11 cellular contexts compared by ENCODE assay signal in the genomic region with DNA sequence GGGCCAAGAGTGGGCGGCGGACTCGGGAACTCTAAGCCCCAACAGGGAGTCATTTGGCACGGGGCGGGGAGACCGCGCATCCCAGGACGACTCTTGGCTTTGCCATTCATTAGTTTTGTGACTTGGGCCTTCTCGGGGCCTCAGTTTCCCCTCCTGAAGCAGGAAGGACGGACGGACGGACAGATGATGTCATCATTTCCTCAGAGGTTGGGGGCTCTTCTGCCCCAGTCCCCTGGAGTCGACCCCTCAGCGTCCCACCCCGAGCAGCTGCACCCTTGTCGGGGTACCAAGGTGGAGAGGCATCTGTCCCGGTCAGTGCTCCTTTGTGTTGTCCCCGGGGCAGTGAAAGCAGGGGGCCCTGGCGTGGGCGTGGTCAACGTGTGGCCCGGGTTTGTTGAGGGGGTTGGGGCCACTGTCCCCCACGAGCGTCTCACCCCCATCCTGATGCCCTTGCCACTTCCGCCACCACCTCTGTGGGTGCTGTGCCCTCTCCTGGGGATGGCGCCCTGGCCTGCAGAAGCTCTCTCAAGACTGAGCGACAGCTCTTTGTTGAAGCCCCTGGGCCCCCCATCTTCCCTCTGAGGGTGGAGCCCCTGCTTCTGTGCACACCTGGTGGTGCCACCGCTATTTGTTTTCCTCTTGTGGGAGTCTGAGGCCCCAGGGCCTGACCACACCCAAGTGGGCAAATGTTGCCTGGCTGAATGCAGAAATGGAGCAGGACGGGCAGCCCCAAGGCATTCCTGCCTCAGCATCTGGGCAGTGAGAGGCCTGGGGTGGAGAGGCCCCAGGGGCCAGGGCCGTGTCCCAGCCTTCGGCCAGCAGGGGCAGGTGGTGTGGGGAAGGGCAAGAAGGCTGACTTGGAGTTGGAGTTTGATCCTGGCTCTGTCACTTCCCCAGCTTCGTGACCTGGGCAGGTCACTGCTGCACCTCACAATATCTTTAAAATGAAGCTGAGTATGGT. TPM values are rescaled to one million over a fixed set of nuclear protein-coding genes. Genes with fewer than 3 reads are reported as not detected.
DNase-seq lines count a peak whose midpoint lies in the region; ATAC-seq and TF ChIP-seq lines count a peak whose summit lies in the region.
"Had no signal": no experiment of that assay in that cellular context is flagged by ENCODE, and none has a peak within 500 bp of the region (broad histone marks: within the 10 kb centered on the region; RNA-seq: fewer than 3 reads in every experiment).

No MANE protein-coding gene starts in this region.

- H3K4me3 ChIP-seq in HEK293 (ENCODE audit: low read depth, low read length) (no peak overlapping the region), kidney epithelial cell (ENCODE audit: low read depth, low read length) (peak overlapping the region; percentile 24)

- POLR2A ChIA-PET in HEK293 (lab: Yijun Ruan, JAX) (no interaction called here), HEK293T (lab: Yijun Ruan, JAX) (no interaction called here)

- no peak overlapping the region for H3K27ac Mint-ChIP-seq in stimulated activated naive B cell treated with anti-CD40 and anti-IgM and Interleukin-4, amounts not matched to agents 10 μg/mL and 1 μg/mL and 100 μg/mL, for 72 hours
- H3K27ac Mint-ChIP-seq: activated T-cell treated with anti-CD3 and anti-CD28 coated beads, Interleukin-2, amount 50 U/mL, for 24 hours had no signal

- no peaks in the 10 kb centered on the region for H3K4me1 ChIP-seq in HEK293 (ENCODE audit: control insufficient read depth, insufficient read depth, low read length)

- H3K27me3 Mint-ChIP-seq in stimulated activated naive B cell treated with anti-CD40 and anti-IgM and Interleukin-4, amounts not matched to agents 10 μg/mL and 1 μg/mL and 100 μg/mL, for 72 hours: peaks cover 51 to 71% of the 10 kb centered on the region in 2 donors

- peaks cover 4 to 7% of the 10 kb centered on the region in 2 donors for H3K4me1 Mint-ChIP-seq in stimulated activated naive B cell treated with anti-CD40 and anti-IgM and Interleukin-4, amounts not matched to agents 10 μg/mL and 1 μg/mL and 100 μg/mL, for 72 hours

- 0 out of 2 replicates have a peak overlapping the region, but pooled peaks have one; percentile 16 for H3K27ac ChIP-seq in HEK293 (ENCODE audit: extremely low read depth, low read depth, low read length)
- H3K27ac ChIP-seq in caudate nucleus (ENCODE audit: low read depth, low read length): peak overlapping the region; percentile 21

- peak overlapping the region; percentile 20 to 46 for H3K4me3 Mint-ChIP-seq in stimulated activated naive B cell treated with anti-CD40 and anti-IgM and Interleukin-4, amounts not matched to agents 10 μg/mL and 1 μg/mL and 100 μg/mL, for 72 hours
- H3K4me3 Mint-ChIP-seq: activated T-cell treated with anti-CD3 and anti-CD28 coated beads, Interleukin-2, amount 50 U/mL, for 24 hours had no signal

- CTCF ChIA-PET in HEK293 (lab: Yijun Ruan, JAX) (no interaction called here), HEK293T (lab: Yijun Ruan, JAX) (no interaction called here)

- no peaks in the 10 kb centered on the region for H3K36me3 Mint-ChIP-seq in stimulated activated naive B cell treated with anti-CD40 and anti-IgM and Interleukin-4, amounts not matched to agents 10 μg/mL and 1 μg/mL and 100 μg/mL, for 72 hours

- no peaks in the 10 kb centered on the region for H3K9me3 Mint-ChIP-seq in stimulated activated naive B cell treated with anti-CD40 and anti-IgM and Interleukin-4, amounts not matched to agents 10 μg/mL and 1 μg/mL and 100 μg/mL, for 72 hours
- H3K9me3 Mint-ChIP-seq: activated T-cell treated with anti-CD3 and anti-CD28 coated beads, Interleukin-2, amount 50 U/mL, for 24 hours had no signal

- H3K36me3 ChIP-seq in HEK293 (ENCODE audit: control insufficient read depth in 2 of 2, insufficient read depth in 1 of 2, low read length in 2 of 2) (no peaks in the 10 kb centered on the region), kidney epithelial cell (ENCODE audit: control insufficient read depth, insufficient read depth, low read length) (no peaks in the 10 kb centered on the region)

- H3K27me3 ChIP-seq in kidney epithelial cell (ENCODE audit: control insufficient read depth, insufficient read depth, low read length): peaks cover 2% of the 10 kb centered on the region

- TF ChIP-seq CTCF in HEK293 (tag by site-specific recombination; IDR thresholded peaks at IDR 0.05) (no peak), kidney epithelial cell (IDR thresholded peaks at IDR 0.05; ENCODE audit: insufficient read depth, low read length, poor library complexity, severe bottlenecking) (no peak)

- ATAC-seq in stimulated activated naive B cell treated with anti-CD40 and anti-IgM and Interleukin-4, amounts not matched to agents 10 μg/mL and 1 μg/mL and 100 μg/mL, for 72 hours (replicated peaks): no peak
- ATAC-seq in GM18498 (IDR thresholded peaks at IDR 0.05; ENCODE audit: unreplicated experiment) (no peak), HG02852 (IDR thresholded peaks at IDR 0.05; ENCODE audit: unreplicated experiment) (no peak)

- DNase-seq in caudate nucleus (lab: John Stamatoyannopoulos, UW) (no peak), kidney epithelial cell (ENCODE audit: low read depth) (no peak), HEK293T (ENCODE audit: extremely low spot score) (no peak), germinal center (ENCODE audit: low spot score) (no peak)
- no peak for DNase-seq in stimulated activated naive B cell treated with anti-CD40 and anti-IgM and Interleukin-4, amounts not matched to agents 10 μg/mL and 1 μg/mL and 100 μg/mL, for 72 hours
- DNase-seq: activated T-cell treated with anti-CD3 and anti-CD28 coated beads, Interleukin-2, amount 50 U/mL, for 24 hours; NCI-H510A had no signal

- no peaks in the 10 kb centered on the region for H3K9me3 ChIP-seq in HEK293 (ENCODE audit: control insufficient read depth, insufficient read depth, low read depth, low read length)

TF ChIP-seq in HEK293, 187 proteins besides CTCF, POLR2A, EP300 and RAD21:
- TF ChIP-seq ZNF211 (tag by site-specific recombination; IDR thresholded peaks at IDR 0.05; ENCODE audit: low read depth) (no peak), ATF2 (tag by site-specific recombination; IDR thresholded peaks at IDR 0.05; ENCODE audit: low read depth) (peak; percentile 48; the same call in 1 of the 2 replicates)
TF ChIP-seq in HEK293: peak in this region for 1.

TF ChIP-seq in HEK293T, 16 proteins besides CTCF, POLR2A, EP300 and RAD21:
- TF ChIP-seq ELF4 (IDR thresholded peaks at IDR 0.05) (no peak), L3MBTL2 (conservative IDR thresholded peaks at IDR 0.05) (no peak), SUZ12 (IDR thresholded peaks at IDR 0.05) (no peak), FOXK2 (IDR thresholded peaks at IDR 0.05) (no peak), BHLHE40 (IDR thresholded peaks at IDR 0.05; ENCODE audit: borderline replicate concordance) (no peak), CTBP1 (IDR thresholded peaks at IDR 0.05; ENCODE audit: borderline replicate concordance) (no peak), FOXM1 (IDR thresholded peaks at IDR 0.05; ENCODE audit: borderline replicate concordance) (no peak)
- TF ChIP-seq, protein P1, sequence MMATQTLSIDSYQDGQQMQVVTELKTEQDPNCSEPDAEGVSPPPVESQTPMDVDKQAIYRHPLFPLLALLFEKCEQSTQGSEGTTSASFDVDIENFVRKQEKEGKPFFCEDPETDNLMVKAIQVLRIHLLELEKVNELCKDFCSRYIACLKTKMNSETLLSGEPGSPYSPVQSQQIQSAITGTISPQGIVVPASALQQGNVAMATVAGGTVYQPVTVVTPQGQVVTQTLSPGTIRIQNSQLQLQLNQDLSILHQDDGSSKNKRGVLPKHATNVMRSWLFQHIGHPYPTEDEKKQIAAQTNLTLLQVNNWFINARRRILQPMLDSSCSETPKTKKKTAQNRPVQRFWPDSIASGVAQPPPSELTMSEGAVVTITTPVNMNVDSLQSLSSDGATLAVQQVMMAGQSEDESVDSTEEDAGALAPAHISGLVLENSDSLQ (IDR thresholded peaks at IDR 0.05): no peak

RNA-seq across cellular contexts. Expression of gene HHIPL1, which starts 0.9 kb away (rescaled TPM):
- total RNA-seq in kidney epithelial cell: 1.1 and 4.8 TPM in 2 replicates

RNA-seq across cellular contexts. Expression of gene CYP46A1, which starts 38.3 kb away (rescaled TPM):
- total RNA-seq in kidney epithelial cell: not detected in 2 replicates
- total RNA-seq: T-helper 1 cell treated with Interleukin-12 subunit alpha and Interleukin-12 subunit beta and Interleukin-4 antibody, amounts not matched to agents 30 ng/mL and 1 ng/mL, for 36 hours had no signal

RNA-seq across cellular contexts. Expression of gene CCDC85C, which starts 41.8 kb away (rescaled TPM):
- total RNA-seq in kidney epithelial cell: 26.8 and 32.4 TPM in 2 replicates
